In the genomic region with DNA sequence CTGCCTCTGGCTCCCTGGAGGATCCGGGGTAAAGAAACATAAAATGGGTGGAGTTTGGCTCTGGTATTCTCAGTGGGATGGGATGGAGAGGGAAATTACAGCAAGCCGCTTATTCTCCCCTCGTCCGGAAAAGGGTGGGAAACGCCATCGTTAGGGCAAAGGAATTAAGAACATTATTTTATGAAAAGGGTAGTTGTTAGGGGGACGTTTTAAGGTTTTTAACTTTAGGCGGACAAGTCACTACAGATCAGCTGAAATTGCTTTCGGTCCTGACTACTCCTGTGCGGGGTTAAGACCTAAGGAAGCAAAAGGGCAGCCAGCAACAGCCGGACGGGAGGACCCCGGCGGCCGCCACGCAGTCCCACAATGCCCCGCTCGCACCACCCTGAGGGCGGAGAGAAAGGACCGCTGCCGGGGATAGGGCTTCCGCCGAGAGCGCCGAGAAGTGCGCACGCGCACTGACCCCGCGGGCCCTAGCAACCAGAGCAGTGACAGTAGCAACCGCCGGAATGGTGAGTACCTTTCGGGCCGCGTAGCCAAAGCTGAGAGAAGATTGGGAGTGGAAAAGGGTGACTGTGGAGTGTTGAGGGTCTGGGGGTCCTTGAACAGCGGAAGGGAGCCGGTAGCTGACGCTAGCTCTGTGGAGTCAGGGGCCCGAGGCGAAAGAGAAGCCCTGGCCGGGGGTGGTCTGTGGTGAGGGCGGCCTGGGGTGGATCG, we compare ENCODE assay signal across 8 cellular contexts. TPM values are rescaled to one million over a fixed set of nuclear protein-coding genes. Genes with fewer than 3 reads are reported as not detected.
A peak's percentile ranks its signal among the peaks of the same experiment; 100 is the strongest.
DNase-seq lines count a peak whose midpoint lies in the region; ATAC-seq and TF ChIP-seq lines count a peak whose summit lies in the region.

A gene with protein sequence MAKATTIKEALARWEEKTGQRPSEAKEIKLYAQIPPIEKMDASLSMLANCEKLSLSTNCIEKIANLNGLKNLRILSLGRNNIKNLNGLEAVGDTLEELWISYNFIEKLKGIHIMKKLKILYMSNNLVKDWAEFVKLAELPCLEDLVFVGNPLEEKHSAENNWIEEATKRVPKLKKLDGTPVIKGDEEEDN (plus strand): TSS at position 456 of the 717 bp plus-strand sequence. CDS start 54 bp downstream, at position 510.

- peak within 1 kb of the TSS; percentile 83 to 98 (median 97) for H3K4me3 Mint-ChIP-seq in IgD-negative memory B cell

- H3K36me3 Mint-ChIP-seq in IgD-negative memory B cell, result no peaks in the 10 kb centered on the region

- DNase-seq in DMS114 treated with DMSO at 0.1 percent for 48 hours (lab: John Stamatoyannopoulos, UW; ENCODE audit: unreplicated experiment), result peak; percentile 76
- DNase-seq in OCI-M1 (lab: John Stamatoyannopoulos, UW), result peak; percentile 93
- peak; percentile 93 for DNase-seq in activated T-cell treated with anti-CD3 and anti-CD28 coated beads for 48 hours (ENCODE audit: low read depth)
- no peak for DNase-seq in epithelial cell of proximal tubule (ENCODE audit: low read depth)
- peak; percentile 94 for DNase-seq in mucosa of gallbladder (ENCODE audit: low spot score)
- peak; percentile 86 for DNase-seq in stimulated activated CD8-positive, alpha-beta memory T cell treated with anti-CD3 and anti-CD28 coated beads, Interleukin-4, amount 100 ng/mL, for 24 hours (ENCODE audit: low read depth)

- H3K27ac Mint-ChIP-seq in IgD-negative memory B cell, result peak within 1 kb of the TSS; percentile 66 to 97 (median 97)

- ATAC-seq in GM21576 (IDR thresholded peaks at IDR 0.05; ENCODE audit: unreplicated experiment), result peak; percentile 93

- H3K27me3 Mint-ChIP-seq in IgD-negative memory B cell, result no peaks in the 10 kb centered on the region

- no peaks in the 10 kb centered on the region for H3K9me3 Mint-ChIP-seq in IgD-negative memory B cell

- H3K4me1 Mint-ChIP-seq in IgD-negative memory B cell, result peaks cover 13 to 23% (median 13%) of the 10 kb centered on the region in 3 donors

- no peak for TF ChIP-seq CTCF in epithelial cell of proximal tubule (conservative IDR thresholded peaks at IDR 0.05; ENCODE audit: low read depth, low read length)

- H3K4me3 ChIP-seq in epithelial cell of proximal tubule (ENCODE audit: low read depth, low read length), result peak within 1 kb of the TSS; percentile 99

RNA-seq across cellular contexts. Expression of the gene that starts here (rescaled TPM):
- polyA plus RNA-seq in IgD-negative memory B cell, result 3.9 TPM
- 2.6 and 3.7 TPM in 2 replicates for total RNA-seq in epithelial cell of proximal tubule
- 14.3 TPM for total RNA-seq in mucosa of gallbladder
